In the genomic region with DNA sequence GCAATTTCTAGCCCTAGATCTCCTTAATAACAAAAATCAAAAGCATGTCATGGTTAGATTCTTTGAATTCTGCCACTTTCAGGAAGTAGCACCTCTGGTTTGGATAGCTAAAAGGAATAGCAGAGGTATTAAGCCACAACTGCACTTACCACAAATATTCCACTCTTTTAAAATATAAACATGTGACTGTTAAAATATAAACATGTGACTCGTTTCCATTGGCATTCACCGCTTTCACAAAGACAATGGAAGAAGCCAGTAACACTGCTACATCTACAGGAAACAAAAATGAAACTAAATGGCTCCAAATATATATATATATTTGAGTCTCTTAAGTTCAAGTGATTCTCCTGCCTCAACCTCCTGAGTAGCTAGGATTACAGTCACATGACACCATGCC, we compare ENCODE assay signal across 1 cellular context.
TF ChIP-seq lines count a peak whose summit lies in the region.

No MANE protein-coding gene starts in this region.

TF ChIP-seq in GM23338, 12 proteins besides CTCF, POLR2A, EP300 and RAD21:
- TF ChIP-seq, protein P1, sequence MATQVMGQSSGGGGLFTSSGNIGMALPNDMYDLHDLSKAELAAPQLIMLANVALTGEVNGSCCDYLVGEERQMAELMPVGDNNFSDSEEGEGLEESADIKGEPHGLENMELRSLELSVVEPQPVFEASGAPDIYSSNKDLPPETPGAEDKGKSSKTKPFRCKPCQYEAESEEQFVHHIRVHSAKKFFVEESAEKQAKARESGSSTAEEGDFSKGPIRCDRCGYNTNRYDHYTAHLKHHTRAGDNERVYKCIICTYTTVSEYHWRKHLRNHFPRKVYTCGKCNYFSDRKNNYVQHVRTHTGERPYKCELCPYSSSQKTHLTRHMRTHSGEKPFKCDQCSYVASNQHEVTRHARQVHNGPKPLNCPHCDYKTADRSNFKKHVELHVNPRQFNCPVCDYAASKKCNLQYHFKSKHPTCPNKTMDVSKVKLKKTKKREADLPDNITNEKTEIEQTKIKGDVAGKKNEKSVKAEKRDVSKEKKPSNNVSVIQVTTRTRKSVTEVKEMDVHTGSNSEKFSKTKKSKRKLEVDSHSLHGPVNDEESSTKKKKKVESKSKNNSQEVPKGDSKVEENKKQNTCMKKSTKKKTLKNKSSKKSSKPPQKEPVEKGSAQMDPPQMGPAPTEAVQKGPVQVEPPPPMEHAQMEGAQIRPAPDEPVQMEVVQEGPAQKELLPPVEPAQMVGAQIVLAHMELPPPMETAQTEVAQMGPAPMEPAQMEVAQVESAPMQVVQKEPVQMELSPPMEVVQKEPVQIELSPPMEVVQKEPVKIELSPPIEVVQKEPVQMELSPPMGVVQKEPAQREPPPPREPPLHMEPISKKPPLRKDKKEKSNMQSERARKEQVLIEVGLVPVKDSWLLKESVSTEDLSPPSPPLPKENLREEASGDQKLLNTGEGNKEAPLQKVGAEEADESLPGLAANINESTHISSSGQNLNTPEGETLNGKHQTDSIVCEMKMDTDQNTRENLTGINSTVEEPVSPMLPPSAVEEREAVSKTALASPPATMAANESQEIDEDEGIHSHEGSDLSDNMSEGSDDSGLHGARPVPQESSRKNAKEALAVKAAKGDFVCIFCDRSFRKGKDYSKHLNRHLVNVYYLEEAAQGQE (IDR thresholded peaks at IDR 0.05; ENCODE audit: unreplicated experiment) = no peak
- TF ChIP-seq POLR2AphosphoS5 (IDR thresholded peaks at IDR 0.05; ENCODE audit: low read depth) (no peak), ZNF462 (CRISPR knock-in tag; IDR thresholded peaks at IDR 0.05) (no peak), JUNB (IDR thresholded peaks at IDR 0.05; ENCODE audit: unreplicated experiment) (no peak), EZH2 (IDR thresholded peaks at IDR 0.05; ENCODE audit: low read depth, unreplicated experiment) (no peak), ETS1 (IDR thresholded peaks at IDR 0.05) (no peak), ZNF114 (CRISPR knock-in tag; IDR thresholded peaks at IDR 0.05) (no peak), NANOG (IDR thresholded peaks at IDR 0.05; ENCODE audit: borderline replicate concordance) (no peak), STAT1 (IDR thresholded peaks at IDR 0.05; ENCODE audit: unreplicated experiment) (no peak), ZNF331 (CRISPR knock-in tag; IDR thresholded peaks at IDR 0.05; ENCODE audit: low read depth) (no peak), EZH2phosphoT487 (IDR thresholded peaks at IDR 0.05; ENCODE audit: unreplicated experiment) (no peak)
